8 cellular contexts compared by ENCODE assay signal in genomic region chr2:108988796-108989713, GRCh38. TPM values are rescaled to one million over a fixed set of nuclear protein-coding genes. Genes with fewer than 3 reads are reported as not detected.
DNase-seq lines count a peak whose midpoint lies in the region; ATAC-seq and TF ChIP-seq lines count a peak whose summit lies in the region.

EDAR (minus strand) TSS chr2:108989220; CDS start chr2:108931014, 58,206 bp downstream.

- no peaks in the 10 kb centered on the region for H3K4me1 ChIP-seq in Panc1 (ENCODE audit: control insufficient read depth, insufficient read depth, low read length)

- ATAC-seq in GM21529 (IDR thresholded peaks at IDR 0.05; ENCODE audit: unreplicated experiment) (peak; percentile 59), Panc1 (peak; percentile 88), left ventricle myocardium superior (peak; percentile 95)

- in situ Hi-C loops in Panc1 (cut with HindIII; ENCODE audit: low pct_unique_long_range_greater_than_20kb, low sequenced_read_pairs) = loop anchor here (10.0 kb wide), 1 partner anchor 54 kb away; no protein-coding TSS in a partner anchor

- H3K27ac Mint-ChIP-seq in activated naive CD8-positive, alpha-beta T cell = peak within 1 kb of the TSS; percentile 28

- no TSS peak for BruUV-seq in Panc1 (replicated peaks; lab: Mats Ljungman, UMichigan)

- no peak for DNase-seq in Panc1 (ENCODE audit: low read depth, low spot score)
- DNase-seq in left ventricle myocardium superior = peak; percentile 49
- peak; percentile 13 to 27 for DNase-seq in stimulated activated CD4-positive, alpha-beta T cell treated with anti-CD3 and anti-CD28 coated beads, Interleukin-15, amount 100 ng/mL, for 1 hour (ENCODE audit: low read depth in 1 of 2, low spot score in 1 of 2)
- DNase-seq in coronary artery (ENCODE audit: low spot score) = no peak
- DNase-seq in SKM-1 (lab: John Stamatoyannopoulos, UW; ENCODE audit: unreplicated experiment) = no peak

- H3K4me3 ChIP-seq in Panc1 (ENCODE audit: low read depth in 2 of 2, low read length in 2 of 2) (no peak within 1 kb of the TSS), coronary artery (no peak within 1 kb of the TSS)

- H3K9me3 Mint-ChIP-seq in activated naive CD8-positive, alpha-beta T cell (ENCODE audit: low read depth) = no peaks in the 10 kb centered on the region

- no peaks in the 10 kb centered on the region for H3K27me3 Mint-ChIP-seq in activated naive CD8-positive, alpha-beta T cell

- CTCF ChIA-PET in Panc1 (lab: Charles Lee) = interaction anchor here (0.6 to 0.7 kb wide), 3 partner anchors 55 to 110 kb away, joined by 3 to 5 read pairs (median 4); no protein-coding TSS in a partner anchor

- no peaks in the 10 kb centered on the region for H3K36me3 Mint-ChIP-seq in activated naive CD8-positive, alpha-beta T cell

- peaks cover 11% of the 10 kb centered on the region for H3K27me3 ChIP-seq in Panc1 (ENCODE audit: control insufficient read depth, insufficient read depth, low read length)

- H3K4me1 Mint-ChIP-seq in activated naive CD8-positive, alpha-beta T cell (ENCODE audit: low read depth) = peaks cover 60% of the 10 kb centered on the region

- POLR2A ChIA-PET in Panc1 (lab: Charles Lee) = interaction anchor here (0.7 kb wide), 1 partner anchor 18 kb away, joined by 3 read pairs; no protein-coding TSS in a partner anchor

- intact Hi-C loops in Panc1 (cut with micrococcal nuclease; ENCODE audit: unreplicated experiment) (no loop called here), left ventricle myocardium superior (cut with micrococcal nuclease) (loop anchor here (10.0 kb wide), 1 partner anchor 134 kb away; no protein-coding TSS in a partner anchor)

- H3K9me3 ChIP-seq in Panc1 (ENCODE audit: control insufficient read depth, insufficient read depth, low read depth, low read length) = no peaks in the 10 kb centered on the region

- H3K36me3 ChIP-seq in Panc1 (ENCODE audit: control insufficient read depth, insufficient read depth, low read length) = no peaks in the 10 kb centered on the region

- H3K27ac ChIP-seq in 22Rv1 = no peak within 1 kb of the TSS
- no peak within 1 kb of the TSS for H3K27ac ChIP-seq in Panc1 (ENCODE audit: low read length)
- H3K27ac ChIP-seq in coronary artery = no peak within 1 kb of the TSS

- TF ChIP-seq CTCF in 22Rv1 (IDR thresholded peaks at IDR 0.05) (peak; percentile 81), Panc1 (IDR thresholded peaks at IDR 0.05) (peak; percentile 77), coronary artery (IDR thresholded peaks at IDR 0.05) (no peak)

- H3K4me3 Mint-ChIP-seq in activated naive CD8-positive, alpha-beta T cell = peak within 1 kb of the TSS; percentile 81

RNA-seq across cellular contexts. Expression of gene EDAR, which starts in this region (rescaled TPM):
- total RNA-seq in Panc1 (2021; ENCODE audit: unreplicated experiment) = not detected
- not detected for polyA plus RNA-seq in Panc1 (2012; ENCODE audit: insufficient read length)
- not detected for total RNA-seq in left ventricle myocardium superior

Comparison
In these comparisons a context has a peak if more than half of its experiments do, and no peak if none do; other contexts are left out.
1. Peak in ATAC-seq in Panc1; RNA of the gene not detected or under 1 TPM.
2. Peak in DNase-seq and ATAC-seq in left ventricle myocardium superior; RNA of the gene not detected or under 1 TPM.
3. DNase-seq: peak in stimulated activated CD4-positive, alpha-beta T cell treated with anti-CD3 and anti-CD28 coated beads, Interleukin-15, amount 100 ng/mL, for 1 hour (2 of 2); none in Panc1 (single experiment), coronary artery (single experiment) and SKM-1 (single experiment).
4. Peak in every context shown above with its lines, with median percentiles within 50 percentile points of each other: ATAC-seq.